In the genomic region with DNA sequence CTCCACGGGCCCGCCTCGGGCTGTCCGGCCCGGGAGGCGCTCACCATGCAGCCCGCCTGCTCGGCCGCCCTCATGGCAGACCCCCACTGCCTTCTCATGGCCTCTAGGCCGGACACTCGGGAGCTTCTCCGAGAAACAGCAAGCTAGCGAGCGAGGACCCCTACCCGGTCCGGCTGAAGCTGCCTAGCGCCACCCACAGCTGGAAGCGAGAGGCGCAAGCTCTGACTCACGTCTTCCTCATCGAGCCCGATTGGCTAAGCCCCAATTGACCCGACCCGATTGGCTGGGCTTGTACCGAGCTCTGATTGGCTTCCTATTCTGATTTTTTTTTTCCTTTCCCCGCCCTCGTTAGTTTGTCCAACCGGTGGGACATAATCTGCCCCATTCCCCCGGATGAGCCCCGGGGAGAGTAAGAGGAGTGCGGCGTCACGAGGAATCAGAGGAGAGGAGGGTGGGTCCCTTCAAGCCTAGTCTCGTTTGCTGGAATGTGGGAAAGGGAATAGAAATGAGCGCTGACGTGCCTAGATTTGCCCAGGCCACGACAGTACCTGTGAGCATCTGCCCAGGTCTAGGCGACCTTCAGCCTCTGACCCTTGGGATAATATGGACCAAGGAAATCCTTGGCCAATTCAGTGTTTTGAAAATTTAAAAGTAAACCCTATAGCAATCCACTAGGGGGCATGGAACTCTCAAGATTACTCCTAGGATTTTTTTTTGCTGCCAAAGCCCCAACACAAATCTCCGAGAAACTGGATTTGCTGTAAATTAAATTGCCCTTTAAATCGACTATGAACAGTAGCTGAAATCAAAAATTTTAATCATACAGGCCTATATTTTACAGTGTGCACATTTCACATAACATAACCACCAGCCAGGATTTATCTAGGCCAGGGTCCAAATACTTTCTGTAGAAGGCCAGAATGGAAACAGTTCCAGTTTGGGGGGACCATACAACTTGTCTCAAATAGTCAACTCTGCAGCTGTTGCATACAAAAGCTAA, we compare ENCODE assay signal across 8 cellular contexts. TPM values are rescaled to one million over a fixed set of nuclear protein-coding genes. Genes with fewer than 3 reads are reported as not detected.
DNase-seq lines count a peak whose midpoint lies in the region; ATAC-seq and TF ChIP-seq lines count a peak whose summit lies in the region.

A gene with protein sequence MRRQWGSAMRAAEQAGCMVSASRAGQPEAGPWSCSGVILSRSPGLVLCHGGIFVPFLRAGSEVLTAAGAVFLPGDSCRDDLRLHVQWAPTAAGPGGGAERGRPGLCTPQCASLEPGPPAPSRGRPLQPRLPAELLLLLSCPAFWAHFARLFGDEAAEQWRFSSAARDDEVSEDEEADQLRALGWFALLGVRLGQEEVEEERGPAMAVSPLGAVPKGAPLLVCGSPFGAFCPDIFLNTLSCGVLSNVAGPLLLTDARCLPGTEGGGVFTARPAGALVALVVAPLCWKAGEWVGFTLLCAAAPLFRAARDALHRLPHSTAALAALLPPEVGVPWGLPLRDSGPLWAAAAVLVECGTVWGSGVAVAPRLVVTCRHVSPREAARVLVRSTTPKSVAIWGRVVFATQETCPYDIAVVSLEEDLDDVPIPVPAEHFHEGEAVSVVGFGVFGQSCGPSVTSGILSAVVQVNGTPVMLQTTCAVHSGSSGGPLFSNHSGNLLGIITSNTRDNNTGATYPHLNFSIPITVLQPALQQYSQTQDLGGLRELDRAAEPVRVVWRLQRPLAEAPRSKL (minus strand): TSS at position 212 of the 1,000 bp plus-strand sequence. CDS start 114 bp downstream, at position 98.

- DNase-seq in DMS53 treated with DMSO at 0.1 percent for 48 hours (lab: John Stamatoyannopoulos, UW; ENCODE audit: unreplicated experiment), result peak; percentile 97
- DNase-seq in Jurkat, Clone E6-1 (ENCODE audit: low read depth, low spot score), result peak; percentile 97
- DNase-seq in PC-3, result peak; percentile 100
- peak; percentile 87 for DNase-seq in activated T-cell treated with anti-CD3 and anti-CD28 coated beads for 48 hours (ENCODE audit: low read depth)
- peak; percentile 89 for DNase-seq in epithelial cell of proximal tubule (ENCODE audit: low read depth)
- peak; percentile 97 for DNase-seq in mucosa of gallbladder (ENCODE audit: low spot score)
- peak; percentile 80 to 84 for DNase-seq in stimulated activated CD8-positive, alpha-beta memory T cell treated with anti-CD3 and anti-CD28 coated beads, Interleukin-4, amount 100 ng/mL, for 4 hours (ENCODE audit: low read depth in 2 of 2, low spot score in 1 of 2)

- peaks cover 21% of the 10 kb centered on the region for H3K4me1 ChIP-seq in PC-3 (ENCODE audit: insufficient read depth, low read length)

- POLR2A ChIA-PET in PC-3 (lab: Charles Lee; ENCODE audit: unreplicated experiment), result interaction anchor here (0.5 to 1.5 kb wide), 17 partner anchors 11 to 345 kb away, joined by 3 to 40 read pairs (median 4); partner anchors contain the start of genes COL13A1 and SAR1A

- peak within 1 kb of the TSS; percentile 91 for H3K4me2 ChIP-seq in PC-3 (ENCODE audit: low read length)

- no peaks in the 10 kb centered on the region for H3K9me3 ChIP-seq in PC-3 (ENCODE audit: low read length)

- H3K9ac ChIP-seq in PC-3 (ENCODE audit: low read length), result peak within 1 kb of the TSS; percentile 83

- H3K27me3 ChIP-seq in PC-3 (ENCODE audit: low read length), result no peaks in the 10 kb centered on the region

- CTCF ChIA-PET in PC-3 (lab: Charles Lee), result interaction anchor here (0.6 to 2.6 kb wide), 49 partner anchors 9 to 1136 kb away, joined by 3 to 50 read pairs (median 5); partner anchors contain the start of genes EIF4EBP2, MACROH2A2, PPA1 and SAR1A

- H4K20me1 ChIP-seq in PC-3 (ENCODE audit: low read length), result no peaks in the 10 kb centered on the region; the same call in 1 of the 2 replicates

- peaks cover 33% of the 10 kb centered on the region for H3K36me3 ChIP-seq in PC-3 (ENCODE audit: low read depth, low read length)

- H3K27ac ChIP-seq in PC-3 (ENCODE audit: low read length), result peak within 1 kb of the TSS; percentile 57

- intact Hi-C loops in PC-3 (cut with micrococcal nuclease), result loop anchor here (1.0 to 2.0 kb wide), 9 partner anchors 14 to 241 kb away; partner anchors contain the start of genes AIFM2, LRRC20 and SAR1A

- peaks cover 9% of the 10 kb centered on the region for H3F3A ChIP-seq in PC-3 (ENCODE audit: low read length, unreplicated experiment)

- no peaks in the 10 kb centered on the region for H3K9me2 ChIP-seq in PC-3 (replicated peaks; ENCODE audit: low read length)

- peaks cover 59% of the 10 kb centered on the region for H3K79me2 ChIP-seq in PC-3 (ENCODE audit: low read length)

- H3K4me3 ChIP-seq in Jurkat, Clone E6-1 (ENCODE audit: low read length), result peak within 1 kb of the TSS; percentile 75
- H3K4me3 ChIP-seq in PC-3 (ENCODE audit: low read length), result peak within 1 kb of the TSS; percentile 72
- H3K4me3 ChIP-seq in epithelial cell of proximal tubule (ENCODE audit: low read depth, low read length), result peak within 1 kb of the TSS; percentile 82

- H2AFZ ChIP-seq in PC-3 (ENCODE audit: low read length), result peak within 1 kb of the TSS; percentile 69

- peak; percentile 71 for TF ChIP-seq CTCF in PC-3 (conservative IDR thresholded peaks at IDR 0.05; ENCODE audit: low read depth, low read length)
- TF ChIP-seq CTCF in epithelial cell of proximal tubule (conservative IDR thresholded peaks at IDR 0.05; ENCODE audit: low read depth, low read length), result peak; percentile 72

- ATAC-seq in GM21619 (IDR thresholded peaks at IDR 0.05; ENCODE audit: unreplicated experiment), result peak; percentile 84
- peak; percentile 75 for ATAC-seq in PC-3

- TSS peak; percentile 98 for BruUV-seq in PC-3 (replicated peaks; lab: Mats Ljungman, UMichigan)

RNA-seq across cellular contexts. Expression of the gene that starts here (rescaled TPM):
- polyA plus RNA-seq in Jurkat, Clone E6-1 (2012; ENCODE audit: insufficient read depth, insufficient read length), result 16.7 TPM
- total RNA-seq in PC-3 (2014; rRNA removed), result 78.2 and 87.3 TPM in 2 replicates
- 14.3 and 21.7 TPM in 2 replicates for total RNA-seq in epithelial cell of proximal tubule
- total RNA-seq in mucosa of gallbladder, result 21.4 TPM

Comparison
In these comparisons a context has a peak if more than half of its experiments do, and no peak if none do; other contexts are left out.
1. Peak in every context shown above with its lines: DNase-seq, ATAC-seq, H3K4me3 ChIP-seq and H3K27ac ChIP-seq.